ENCODE assay signal across 11 cellular contexts in the genomic region with DNA sequence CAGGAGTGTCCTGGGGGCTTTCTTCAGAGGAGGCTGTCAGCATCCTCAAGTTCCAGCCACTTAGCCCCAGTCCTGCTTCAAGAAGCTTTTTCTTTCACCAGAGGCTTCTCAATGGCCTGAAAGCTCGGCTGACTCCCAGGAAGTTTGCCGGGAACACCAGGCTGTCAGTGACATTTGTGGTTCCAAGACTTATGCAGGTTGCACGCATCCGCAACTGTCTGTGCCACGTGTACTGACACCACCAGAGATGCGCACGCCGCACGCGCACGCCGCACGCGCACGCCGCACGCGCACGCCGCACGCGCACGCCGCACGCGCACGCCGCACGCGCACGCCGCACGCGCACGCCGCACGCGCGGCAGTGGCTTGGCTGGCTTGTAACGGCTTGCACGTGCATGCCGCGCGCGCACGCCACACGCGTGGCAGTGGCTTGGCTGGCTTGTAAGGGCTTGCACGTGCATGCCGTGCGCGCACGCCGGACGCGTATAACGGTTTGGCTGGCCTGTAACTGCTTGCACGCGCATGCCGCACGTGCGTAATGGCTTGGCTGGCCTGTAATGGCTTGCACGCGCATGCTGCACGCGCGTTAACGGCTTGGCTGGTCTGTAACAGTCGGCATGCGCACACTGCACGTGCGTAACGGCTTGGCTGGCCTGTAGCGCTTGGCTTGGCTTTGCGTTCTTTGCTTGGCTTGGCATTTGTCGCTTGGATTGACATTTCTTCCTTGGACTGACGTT. TPM values are rescaled to one million over a fixed set of nuclear protein-coding genes. Genes with fewer than 3 reads are reported as not detected.
"Had no signal": no experiment of that assay in that cellular context is flagged by ENCODE, and none has a peak within 500 bp of the region (broad histone marks: within the 10 kb centered on the region; RNA-seq: fewer than 3 reads in every experiment).

No MANE protein-coding gene starts in this region.

RNA-seq across cellular contexts. Expression of a gene that starts 0.6 kb away (rescaled TPM):
- total RNA-seq: activated T-cell treated with anti-CD3 and anti-CD28 coated beads, Interleukin-2, amount 50 U/mL, for 72 hours; astrocyte; breast epithelium; fibroblast of lung; foreskin keratinocyte; lung; occipital lobe; psoas muscle; subcutaneous adipose tissue; tibial nerve had no signal
- polyA plus RNA-seq: adipose tissue, fibroblast of lung, foreskin keratinocyte, lung, psoas muscle had no signal
